18 cellular contexts compared by ENCODE assay signal in genomic region chr14:98819132-98819866, GRCh38.
DNase-seq lines count a peak whose midpoint lies in the region; ATAC-seq and TF ChIP-seq lines count a peak whose summit lies in the region.
"Had no signal": no experiment of that assay in that cellular context is flagged by ENCODE, and none has a peak within 500 bp of the region (broad histone marks: within the 10 kb centered on the region; RNA-seq: fewer than 3 reads in every experiment).

No MANE protein-coding gene starts in this region.

- DNase-seq in cardiac septum (ENCODE audit: low spot score) = peak; percentile 63
- no peak for DNase-seq in left ventricle myocardium superior
- no peak for DNase-seq in RWPE2 (ENCODE audit: low spot score)
- peak; percentile 74 for DNase-seq in iPS-NIHi7 (ENCODE audit: extremely low spot score)
- peak; percentile 61 for DNase-seq in ureter (ENCODE audit: low spot score)
- DNase-seq in Kasumi-1 (lab: John Stamatoyannopoulos, UW) = no peak
- no peak for DNase-seq in activated naive CD4-positive, alpha-beta T cell treated with anti-CD3 and anti-CD28 coated beads, Interleukin-2, amount 50 U/mL, for 16 hours
- no peak for DNase-seq in activated CD4-positive, alpha-beta T cell treated with anti-CD3 and anti-CD28 coated beads for 4 hours
- DNase-seq: activated CD4-positive, alpha-beta T cell treated with anti-CD3 and anti-CD28 coated beads, Interleukin-2, amount 10 ng/mL, durations not matched to agents 7 days and 5 days; activated T-cell treated with anti-CD3 and anti-CD28 coated beads, Interleukin-2, amount 50 U/mL, for 24 hours; CD8-positive, alpha-beta memory T cell; MG63; natural killer cell; SJCRH30; stimulated activated CD4-positive, alpha-beta T cell treated with anti-CD3 and anti-CD28 coated beads, Interleukin-2, amount 100 ng/mL, for 24 hours; T-helper 9 cell had no signal

- no peak for TF ChIP-seq CTCF in RWPE2 (IDR thresholded peaks at IDR 0.05; ENCODE audit: poor library complexity, severe bottlenecking)

- no peaks in the 10 kb centered on the region for H3K4me1 ChIP-seq in RWPE2 (ENCODE audit: insufficient read depth, poor library complexity, severe bottlenecking)
- H3K4me1 ChIP-seq: right atrium auricular region, SJCRH30 had no signal

- intact Hi-C loops in cardiac septum (cut with DNase I) (no loop called here), left ventricle myocardium superior (cut with micrococcal nuclease) (no loop called here)

- ATAC-seq in left ventricle myocardium superior (no peak), RWPE2 (ENCODE audit: low read depth) (peak; percentile 25; the same call in 1 of the 3 replicates)
- ATAC-seq: natural killer cell had no signal

- no peaks in the 10 kb centered on the region for H3K36me3 ChIP-seq in RWPE2 (ENCODE audit: low read depth)
- H3K36me3 ChIP-seq: MG63, right atrium auricular region, SJCRH30, thoracic aorta had no signal

- H3K9me3 ChIP-seq in RWPE2 (ENCODE audit: severe bottlenecking) = no peaks in the 10 kb centered on the region
- H3K9me3 ChIP-seq: MG63, right atrium auricular region, SJCRH30, thoracic aorta had no signal

- no peak overlapping the region for H3K4me3 ChIP-seq in RWPE2 (ENCODE audit: severe bottlenecking)
- H3K4me3 ChIP-seq: MG63, right atrium auricular region, SJCRH30, thoracic aorta had no signal

- H3K27me3 ChIP-seq in RWPE2 (ENCODE audit: insufficient read depth, poor library complexity, severe bottlenecking) = peaks cover 6% of the 10 kb centered on the region
- H3K27me3 ChIP-seq: MG63, right atrium auricular region, SJCRH30 had no signal

- H3K27ac ChIP-seq in RWPE2 (ENCODE audit: poor library complexity, severe bottlenecking) = no peak overlapping the region
- H3K27ac ChIP-seq: right atrium auricular region, SJCRH30, thoracic aorta had no signal

Comparison
In these comparisons a context has a peak if more than half of its experiments do, and no peak if none do; other contexts are left out.
1. DNase-seq: peak in cardiac septum (single experiment), iPS-NIHi7 (single experiment) and ureter (single experiment); none in left ventricle myocardium superior (single experiment), RWPE2 (single experiment), Kasumi-1 (0 of 2), activated naive CD4-positive, alpha-beta T cell treated with anti-CD3 and anti-CD28 coated beads, Interleukin-2, amount 50 U/mL, for 16 hours (single experiment) and activated CD4-positive, alpha-beta T cell treated with anti-CD3 and anti-CD28 coated beads for 4 hours (0 of 2).